ENCODE assay signal across 19 cellular contexts in the genomic region with DNA sequence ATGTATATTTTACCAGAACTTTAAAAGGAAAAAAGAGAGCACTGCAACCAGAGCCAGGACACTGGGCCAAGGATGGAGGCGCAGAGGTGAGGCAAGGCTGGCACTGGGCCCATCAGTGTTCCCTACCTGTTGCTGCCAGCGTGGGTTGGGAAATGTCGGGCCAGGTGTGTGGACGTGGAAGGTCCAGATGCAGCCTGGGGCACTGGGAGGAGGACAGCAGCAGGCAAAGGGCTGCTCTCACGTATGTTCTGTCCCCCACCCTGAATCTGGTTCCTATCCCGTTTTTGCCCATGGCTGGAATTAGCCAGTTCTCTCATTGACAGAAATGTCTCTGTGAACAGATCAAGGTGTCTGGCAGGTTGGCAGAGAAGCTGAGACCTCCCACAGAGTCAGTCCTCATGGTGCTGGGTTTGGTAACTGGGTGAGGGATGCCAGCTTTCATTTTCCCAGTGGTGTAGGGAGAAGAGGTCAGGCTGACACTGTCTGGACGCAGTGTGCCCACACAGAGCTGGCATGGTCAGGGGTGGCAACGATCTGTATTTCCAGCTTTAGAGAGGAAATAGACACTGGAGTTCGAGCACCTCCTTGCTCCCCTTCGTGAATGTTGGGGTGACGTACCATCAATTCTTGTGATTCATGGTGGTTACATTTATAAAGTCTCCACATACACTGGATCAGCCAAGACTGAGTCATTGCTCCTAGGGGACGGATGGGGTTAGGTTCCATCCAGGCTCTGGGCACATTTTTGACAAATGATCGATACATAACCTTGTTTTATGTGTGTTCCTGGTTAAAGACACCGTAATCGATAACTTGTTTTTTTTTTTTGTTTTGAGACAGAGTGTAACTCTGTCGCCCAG. TPM values are rescaled to one million over a fixed set of nuclear protein-coding genes. Genes with fewer than 3 reads are reported as not detected.
DNase-seq lines count a peak whose midpoint lies in the region; ATAC-seq and TF ChIP-seq lines count a peak whose summit lies in the region.
"Had no signal": no experiment of that assay in that cellular context is flagged by ENCODE, and none has a peak within 500 bp of the region (broad histone marks: within the 10 kb centered on the region; RNA-seq: fewer than 3 reads in every experiment).

No MANE protein-coding gene starts in this region.

- no peak overlapping the region for H3K56ac ChIP-seq in mesendoderm (ENCODE audit: low read length)

- BruUV-seq in mammary epithelial cell (replicated peaks; lab: Mats Ljungman, UMichigan), result no TSS peak

- intact Hi-C loops in mammary epithelial cell (cut with micrococcal nuclease), result no loop called here

- no peaks in the 10 kb centered on the region for H3K79me1 ChIP-seq in mesendoderm (ENCODE audit: low read length)

- H3K4me3 ChIP-seq in mammary epithelial cell (replicated peaks in 1 of 3; ENCODE audit: insufficient read depth in 1 of 3, low read depth in 2 of 3, low read length in 3 of 3) (peak overlapping the region in 2 of 3 experiments; percentile 9 to 29), mesendoderm (ENCODE audit: low read length) (no peak overlapping the region), SJCRH30 (no peak overlapping the region)
- H3K4me3 ChIP-seq: adrenal gland had no signal

- H3K36me3 ChIP-seq in mammary epithelial cell (ENCODE audit: insufficient read depth, low read length), result no peaks in the 10 kb centered on the region
- no peaks in the 10 kb centered on the region for H3K36me3 ChIP-seq in mesendoderm (ENCODE audit: control insufficient read depth, insufficient read depth, low read length)
- no peaks in the 10 kb centered on the region for H3K36me3 ChIP-seq in SJCRH30
- H3K36me3 ChIP-seq: adrenal gland had no signal

- no peak overlapping the region for H4K5ac ChIP-seq in mesendoderm (ENCODE audit: low read length)

- H2AFZ ChIP-seq in mammary epithelial cell (ENCODE audit: low read depth, low read length), result peak overlapping the region; percentile 73

- peaks cover 5% of the 10 kb centered on the region for H3K79me2 ChIP-seq in mammary epithelial cell (ENCODE audit: insufficient read depth, low read length)
- H3K79me2 ChIP-seq in mesendoderm (ENCODE audit: control insufficient read depth, insufficient read depth, low read length), result no peaks in the 10 kb centered on the region

- H3K9me3 ChIP-seq in mammary epithelial cell (replicated peaks; ENCODE audit: insufficient read depth, low read length), result no peaks in the 10 kb centered on the region
- H3K9me3 ChIP-seq in SJCRH30 (replicated peaks), result no peaks in the 10 kb centered on the region
- H3K9me3 ChIP-seq: adrenal gland had no signal

- H3K9ac ChIP-seq in mammary epithelial cell (ENCODE audit: insufficient read depth, low read length), result peak overlapping the region; percentile 45
- no peak overlapping the region for H3K9ac ChIP-seq in mesendoderm (ENCODE audit: low read length)

- no peak overlapping the region for H3K4ac ChIP-seq in mesendoderm (ENCODE audit: low read depth, low read length)

- H2BK120ac ChIP-seq in mesendoderm (ENCODE audit: low read depth, low read length), result no peak overlapping the region

- no peak for TF ChIP-seq CTCF in mammary epithelial cell (conservative IDR thresholded peaks at IDR 0.05 in 1 of 2, IDR thresholded peaks at IDR 0.05 in 1 of 2; ENCODE audit: extremely low read depth in 1 of 2, insufficient read depth in 1 of 2, low read depth in 1 of 2, low read length in 2 of 2)

- CTCF ChIA-PET in mammary epithelial cell (lab: Charles Lee; ENCODE audit: low non-redundant PET), result no interaction called here

- H3K23ac ChIP-seq in mesendoderm (ENCODE audit: low read length), result peak overlapping the region; percentile 9

- peaks cover 43% of the 10 kb centered on the region for H3K4me1 ChIP-seq in mammary epithelial cell (ENCODE audit: insufficient read depth, low read length)
- no peaks in the 10 kb centered on the region for H3K4me1 ChIP-seq in mesendoderm (ENCODE audit: control insufficient read depth, low read depth, low read length)
- peaks cover 20% of the 10 kb centered on the region for H3K4me1 ChIP-seq in SJCRH30

- H2AK5ac ChIP-seq in mesendoderm (ENCODE audit: low read length), result no peak overlapping the region

- H3K27ac ChIP-seq in mammary epithelial cell (ENCODE audit: insufficient read depth, low read depth, low read length), result peak overlapping the region; percentile 33
- H3K27ac ChIP-seq in mesendoderm (ENCODE audit: low read depth, low read length), result no peak overlapping the region
- H3K27ac ChIP-seq in SJCRH30, result no peak overlapping the region
- H3K27ac ChIP-seq: adrenal gland had no signal

- H3K4me2 ChIP-seq in mammary epithelial cell (ENCODE audit: insufficient read depth, low read depth, low read length), result peak overlapping the region; percentile 78
- no peak overlapping the region for H3K4me2 ChIP-seq in mesendoderm (ENCODE audit: low read length)

- no peak overlapping the region for H2BK5ac ChIP-seq in mesendoderm (ENCODE audit: low read length)

- H4K8ac ChIP-seq in mesendoderm (ENCODE audit: low read depth, low read length), result no peak overlapping the region

- H4K20me1 ChIP-seq in mammary epithelial cell (ENCODE audit: insufficient read depth, low read length), result no peaks in the 10 kb centered on the region

- H3K27me3 ChIP-seq in mammary epithelial cell (ENCODE audit: insufficient read depth, low read length) (no peaks in the 10 kb centered on the region), mesendoderm (ENCODE audit: insufficient read depth, low read length, poor library complexity) (no peaks in the 10 kb centered on the region), SJCRH30 (no peaks in the 10 kb centered on the region)
- H3K27me3 ChIP-seq: adrenal gland had no signal

- in situ Hi-C loops in mammary epithelial cell (cut with MboI; ENCODE audit: low sequenced_read_pairs in 2 of 2), result no loop called here

- H2BK15ac ChIP-seq in mesendoderm (replicated peaks; ENCODE audit: low read depth), result no peak overlapping the region

- dilution Hi-C loops in mammary epithelial cell (cut with HindIII; ENCODE audit: low sequenced_read_pairs), result no loop called here

- DNase-seq in AG20443 (ENCODE audit: low spot score) (peak; percentile 72), LHCN-M2 (ENCODE audit: low read depth) (peak; percentile 86), mammary epithelial cell (peak; percentile 72), mesendoderm (no peak), SJCRH30 (no peak), HT-29 (ENCODE audit: low spot score) (no peak)
- DNase-seq: activated CD4-positive, CD25-positive, alpha-beta regulatory T cell; adrenal gland; GDM1; H7; MM.1S; NCI-H2029; NCI-H526 treated with DMSO at 0.1 percent for 48 hours had no signal

- 9% methylated on average over 14 of the region's 16 CpGs for WGBS in mammary epithelial cell (ENCODE audit: low coverage, missing lambda C conversion rate)
- no CpG with 5 or more reads among the region's 16 CpGs for WGBS in mesendoderm (ENCODE audit: extremely low coverage, insufficient coverage, low lambda C conversion rate)

- no peak overlapping the region for H3K18ac ChIP-seq in mesendoderm (ENCODE audit: low read length)

- ATAC-seq in GM18498 (IDR thresholded peaks at IDR 0.05; ENCODE audit: unreplicated experiment) (no peak), HG03378 (IDR thresholded peaks at IDR 0.05; ENCODE audit: unreplicated experiment) (no peak)
- ATAC-seq: activated T-helper 17 cell treated with anti-CD3 and anti-CD28 coated beads, Interleukin-2, amount 50 U/mL, for 72 hours had no signal

RNA-seq across cellular contexts. Expression of a gene that starts 4.3 kb away (rescaled TPM):
- total RNA-seq in LHCN-M2 (2014; rRNA removed) (21.7 and 23.0 TPM in 2 replicates), mammary epithelial cell (10 to 100 TPM in 1 of 2 donors, 1 to 10 TPM in 1; 6.2 to 13.2 TPM)
- polyA plus RNA-seq in LHCN-M2 (2012), result 17.4 TPM
- polyA plus RNA-seq in mammary epithelial cell, result 9.2 TPM
- 48.0 TPM for polyA minus RNA-seq in mammary epithelial cell
- polyA plus RNA-seq in mesendoderm (2013, experiment 1 of 2), result 19.5 TPM
- polyA plus RNA-seq in mesendoderm (2013, experiment 2 of 2), result 17.6 TPM
- total RNA-seq in SJCRH30 (2014; rRNA removed; shearing (Covaris generic)), result 1.3 and 1.9 TPM in 2 replicates
- total RNA-seq in HT-29 (2014; rRNA removed; shearing (Covaris generic)), result 0.15 TPM in 1 of 2 replicates, not detected in the other

RNA-seq across cellular contexts. Expression of a gene that starts 27.5 kb away (rescaled TPM):
- total RNA-seq in LHCN-M2 (2014; rRNA removed) (0.23 and 0.45 TPM in 2 replicates), mammary epithelial cell (under 1 TPM in 1 of 2 donors, not detected in 1; 0.17 TPM)
- polyA plus RNA-seq in LHCN-M2 (2012), result 0.04 TPM
- polyA plus RNA-seq in mammary epithelial cell, result 0.05 TPM
- not detected for polyA minus RNA-seq in mammary epithelial cell
- polyA plus RNA-seq in mesendoderm (2013, experiment 1 of 2), result 2.0 TPM
- polyA plus RNA-seq in mesendoderm (2013, experiment 2 of 2), result 2.3 TPM
- not detected in 2 replicates for total RNA-seq in SJCRH30 (2014; rRNA removed; shearing (Covaris generic))
- not detected in 2 replicates for total RNA-seq in HT-29 (2014; rRNA removed; shearing (Covaris generic))
- total RNA-seq: activated CD8-positive, alpha-beta memory T cell treated with anti-CD3 and anti-CD28 coated beads for 36 hours; activated T-helper 17 cell treated with anti-CD3 and anti-CD28 coated beads, Interleukin-2, amount 50 U/mL, for 72 hours; adrenal gland; pulmonary artery endothelial cell; T-helper 1 cell treated with Interleukin-12 subunit alpha and Interleukin-12 subunit beta and Interleukin-4 antibody, amounts not matched to agents 30 ng/mL and 1 ng/mL, for 36 hours had no signal
- polyA plus RNA-seq: adrenal gland had no signal

RNA-seq across cellular contexts. Expression of a gene that starts 35.9 kb away (rescaled TPM):
- total RNA-seq in LHCN-M2 (2014; rRNA removed), result 52.4 and 57.6 TPM in 2 replicates
- 56.9 TPM for polyA plus RNA-seq in LHCN-M2 (2012)
- total RNA-seq in mammary epithelial cell, result 10 to 100 TPM; 49.0 to 49.2 TPM
- 48.5 TPM for polyA plus RNA-seq in mammary epithelial cell
- polyA minus RNA-seq in mammary epithelial cell, result 66.5 TPM
- 48.2 TPM for polyA plus RNA-seq in mesendoderm (2013, experiment 1 of 2)
- 49.2 TPM for polyA plus RNA-seq in mesendoderm (2013, experiment 2 of 2)
- total RNA-seq in SJCRH30 (2014; rRNA removed; shearing (Covaris generic)), result 45.8 and 49.1 TPM in 2 replicates
- total RNA-seq in HT-29 (2014; rRNA removed; shearing (Covaris generic)), result 19.1 and 20.2 TPM in 2 replicates

RNA-seq across cellular contexts. Expression of a gene that starts 57.0 kb away (rescaled TPM):
- total RNA-seq in LHCN-M2 (2014; rRNA removed) (0.06 and 0.13 TPM in 2 replicates), mammary epithelial cell (1 to 10 TPM in 1 of 2 donors, under 1 TPM in 1; 0.82 to 1.5 TPM)
- polyA plus RNA-seq in LHCN-M2 (2012), result 0.02 TPM
- polyA plus RNA-seq in mammary epithelial cell, result 0.11 TPM
- polyA minus RNA-seq in mammary epithelial cell, result not detected
- polyA plus RNA-seq in mesendoderm (2013, experiment 1 of 2), result 3.9 TPM
- polyA plus RNA-seq in mesendoderm (2013, experiment 2 of 2), result 3.7 TPM
- not detected in 2 replicates for total RNA-seq in SJCRH30 (2014; rRNA removed; shearing (Covaris generic))
- total RNA-seq in HT-29 (2014; rRNA removed; shearing (Covaris generic)), result not detected in 2 replicates
- total RNA-seq: activated CD8-positive, alpha-beta memory T cell treated with anti-CD3 and anti-CD28 coated beads for 36 hours; T-helper 1 cell treated with Interleukin-12 subunit alpha and Interleukin-12 subunit beta and Interleukin-4 antibody, amounts not matched to agents 30 ng/mL and 1 ng/mL, for 36 hours had no signal

Comparison
In these comparisons a context has a peak if more than half of its experiments do, and no peak if none do; other contexts are left out.
1. DNase-seq: peak in AG20443 (single experiment), LHCN-M2 (single experiment) and mammary epithelial cell (single experiment); none in mesendoderm (single experiment), SJCRH30 (0 of 2) and HT-29 (single experiment).
2. H3K4me3 ChIP-seq: peak in mammary epithelial cell (2 of 3); none in mesendoderm (single experiment) and SJCRH30 (single experiment).